ENCODE assay signal across 19 cellular contexts in the genomic region with DNA sequence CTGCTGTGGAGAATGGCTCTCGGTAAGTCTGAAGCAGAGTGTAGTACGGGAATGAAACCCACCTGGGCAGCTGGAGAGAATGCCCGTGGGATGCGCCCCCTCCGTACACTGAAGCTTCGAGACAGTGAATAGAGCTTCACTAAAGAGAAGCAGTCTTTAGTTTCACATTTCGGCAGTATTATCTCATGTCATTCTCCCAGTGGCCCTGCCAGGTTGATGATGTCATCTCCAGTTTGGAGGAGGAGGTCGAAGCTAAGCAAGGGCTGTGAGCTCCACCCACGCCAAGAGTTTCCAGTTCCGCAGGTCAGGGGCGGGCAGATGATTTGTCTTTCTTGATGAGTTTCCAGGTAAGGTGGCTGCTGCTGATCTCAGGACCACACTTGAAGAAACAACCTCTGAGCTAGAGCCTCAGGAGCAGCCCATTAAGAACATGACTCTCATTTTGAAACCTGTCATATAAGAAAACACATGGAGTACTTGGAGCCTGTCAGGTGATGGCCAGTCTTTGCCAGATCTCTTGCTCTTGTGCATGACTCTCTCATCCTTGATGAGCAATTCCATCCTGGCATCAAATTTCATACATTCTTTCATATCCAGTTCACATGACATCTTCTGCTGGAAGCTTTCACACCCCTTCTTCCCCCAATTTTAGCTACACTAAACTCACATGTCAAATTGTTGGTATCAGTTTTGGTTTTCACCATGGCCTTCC.
DNase-seq lines count a peak whose midpoint lies in the region; ATAC-seq and TF ChIP-seq lines count a peak whose summit lies in the region.
"Had no signal": no experiment of that assay in that cellular context is flagged by ENCODE, and none has a peak within 500 bp of the region (broad histone marks: within the 10 kb centered on the region; RNA-seq: fewer than 3 reads in every experiment).

No MANE protein-coding gene starts in this region.

- peak; percentile 65; the same call in 2 of the 3 replicates for ATAC-seq in RWPE2 (ENCODE audit: low read depth)
- ATAC-seq: gastroesophageal sphincter, upper lobe of right lung had no signal

- no peak overlapping the region for H3K4me2 ChIP-seq in hepatocyte

- H3K27ac ChIP-seq in RWPE2 (ENCODE audit: poor library complexity, severe bottlenecking) (no peak overlapping the region), hepatocyte (no peak overlapping the region), brain microvascular endothelial cell (no peak overlapping the region)
- H3K27ac ChIP-seq: gastroesophageal sphincter, Peyer's patch, upper lobe of right lung had no signal

- in situ Hi-C loops in brain microvascular endothelial cell (cut with HindIII; ENCODE audit: low pct_ligation_motif_present, low sequenced_read_pairs), result no loop called here

- H3K9me2 ChIP-seq in hepatocyte (replicated peaks; ENCODE audit: insufficient read depth), result no peaks in the 10 kb centered on the region

- 86% methylated on average over 11 of the region's 11 CpGs for WGBS in hepatocyte (ENCODE audit: low lambda C conversion rate, missing lambda C conversion rate)

- peak; percentile 32 for DNase-seq in DMS53 (lab: John Stamatoyannopoulos, UW)
- peak; percentile 50 for DNase-seq in HT1080 (ENCODE audit: low read depth)
- no peak for DNase-seq in RWPE2 (ENCODE audit: low spot score)
- DNase-seq in hepatocyte (ENCODE audit: low spot score), result peak; percentile 11
- no peak for DNase-seq in activated T-cell treated with anti-CD3 and anti-CD28 coated beads, Interleukin-2, amount 50 U/mL, for 1 hour
- DNase-seq in NCI-H524 treated with DMSO at 0.1 percent for 48 hours (lab: John Stamatoyannopoulos, UW), result no peak
- no peak for DNase-seq in brain microvascular endothelial cell
- DNase-seq: activated naive CD8-positive, alpha-beta T cell treated with anti-CD3 and anti-CD28 coated beads, Interleukin-2, amount 10 ng/mL, durations not matched to agents 7 days and 5 days; activated T-cell treated with anti-CD3 and anti-CD28 coated beads, Interleukin-2, amount 50 U/mL, for 24 hours; BE2C; DMS153; immature natural killer cell; NCI-H1092; Peyer's patch; stimulated activated naive CD4-positive, alpha-beta T cell; T-helper 2 cell; upper lobe of right lung had no signal

- H3K4me3 ChIP-seq in RWPE2 (ENCODE audit: severe bottlenecking) (no peak overlapping the region), hepatocyte (no peak overlapping the region), brain microvascular endothelial cell (ENCODE audit: low read depth, low read length) (no peak overlapping the region)
- H3K4me3 ChIP-seq: gastroesophageal sphincter, Peyer's patch, skin epidermis, upper lobe of right lung had no signal

- TF ChIP-seq CTCF in RWPE2 (IDR thresholded peaks at IDR 0.05; ENCODE audit: poor library complexity, severe bottlenecking) (no peak), hepatocyte (IDR thresholded peaks at IDR 0.05; ENCODE audit: poor library complexity) (no peak), brain microvascular endothelial cell (IDR thresholded peaks at IDR 0.05; ENCODE audit: low read depth, low read length, missing control alignments) (no peak)

- H3K36me3 ChIP-seq in RWPE2 (ENCODE audit: low read depth) (no peaks in the 10 kb centered on the region), hepatocyte (replicated peaks; ENCODE audit: insufficient read depth, low read depth) (no peaks in the 10 kb centered on the region), brain microvascular endothelial cell (replicated peaks) (no peaks in the 10 kb centered on the region)
- H3K36me3 ChIP-seq: BE2C, gastroesophageal sphincter, Peyer's patch, upper lobe of right lung had no signal

- no peaks in the 10 kb centered on the region for H3K27me3 ChIP-seq in RWPE2 (ENCODE audit: insufficient read depth, poor library complexity, severe bottlenecking)
- no peaks in the 10 kb centered on the region for H3K27me3 ChIP-seq in hepatocyte
- no peaks in the 10 kb centered on the region for H3K27me3 ChIP-seq in brain microvascular endothelial cell (replicated peaks)
- H3K27me3 ChIP-seq: BE2C, gastroesophageal sphincter, Peyer's patch, upper lobe of right lung had no signal

- no peaks in the 10 kb centered on the region for H3K4me1 ChIP-seq in RWPE2 (ENCODE audit: insufficient read depth, poor library complexity, severe bottlenecking)
- H3K4me1 ChIP-seq in hepatocyte (ENCODE audit: insufficient read depth), result no peaks in the 10 kb centered on the region
- H3K4me1 ChIP-seq: BE2C, gastroesophageal sphincter, Peyer's patch, upper lobe of right lung had no signal

- H4K20me1 ChIP-seq in hepatocyte (ENCODE audit: insufficient read depth, poor library complexity, severe bottlenecking), result no peaks in the 10 kb centered on the region

- H3K9me3 ChIP-seq in RWPE2 (ENCODE audit: severe bottlenecking) (no peaks in the 10 kb centered on the region), hepatocyte (ENCODE audit: low read depth) (no peaks in the 10 kb centered on the region)
- H3K9me3 ChIP-seq: BE2C, gastroesophageal sphincter, Peyer's patch, upper lobe of right lung had no signal

- H3K79me2 ChIP-seq in hepatocyte, result no peaks in the 10 kb centered on the region

- no peak overlapping the region for H2AFZ ChIP-seq in hepatocyte

Comparison
In these comparisons a context has a peak if more than half of its experiments do, and no peak if none do; other contexts are left out.
1. DNase-seq: peak in DMS53 (single experiment), HT1080 (single experiment) and hepatocyte (single experiment); none in RWPE2 (single experiment), activated T-cell treated with anti-CD3 and anti-CD28 coated beads, Interleukin-2, amount 50 U/mL, for 1 hour (single experiment), NCI-H524 treated with DMSO at 0.1 percent for 48 hours (single experiment) and brain microvascular endothelial cell (single experiment).